8 cellular contexts compared by ENCODE assay signal in the genomic region with DNA sequence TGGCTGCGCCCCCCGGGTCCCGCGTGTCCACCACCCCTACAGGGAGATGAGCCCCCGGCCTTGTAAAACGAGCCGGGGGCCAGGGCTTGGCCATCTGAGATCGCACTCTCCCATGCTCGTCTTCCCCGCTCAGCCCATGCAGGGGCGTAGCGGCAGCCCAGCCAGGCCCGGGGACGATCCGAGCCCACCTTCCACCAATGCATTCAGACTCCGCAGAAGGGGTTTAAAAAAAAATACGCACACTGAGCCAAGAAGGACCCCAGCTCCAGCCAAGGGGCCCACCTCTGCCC. TPM values are rescaled to one million over a fixed set of nuclear protein-coding genes. Genes with fewer than 3 reads are reported as not detected.
DNase-seq lines count a peak whose midpoint lies in the region; ATAC-seq and TF ChIP-seq lines count a peak whose summit lies in the region.

No MANE protein-coding gene starts in this region.

- H3K9me3 ChIP-seq in effector memory CD4-positive, alpha-beta T cell (ENCODE audit: control insufficient read depth, low read length), result no peaks in the 10 kb centered on the region
- H3K9me3 ChIP-seq in thymus (ENCODE audit: control insufficient read depth), result no peaks in the 10 kb centered on the region

- POLR2A ChIA-PET in BJ (lab: Charles Lee), result no interaction called here

- ATAC-seq in GM19324 (IDR thresholded peaks at IDR 0.05; ENCODE audit: low FRiP score, unreplicated experiment) (peak; percentile 28), HG03342 (IDR thresholded peaks at IDR 0.05; ENCODE audit: unreplicated experiment) (peak; percentile 26)
- peak; percentile 2 to 5 for ATAC-seq in activated CD4-positive, CD25-positive, alpha-beta regulatory T cell treated with anti-CD3 and anti-CD28 coated beads, Interleukin-2, amount 50 U/mL, for 24 hours

- under 1% methylated on average over 17 of the region's 17 CpGs for WGBS in thymus

- H3K27me3 ChIP-seq in BJ (ENCODE audit: control insufficient read depth, insufficient read depth, low read length) (no peaks in the 10 kb centered on the region), thymus (ENCODE audit: control insufficient read depth, insufficient read depth) (peaks cover 11% of the 10 kb centered on the region)
- H3K27me3 ChIP-seq in effector memory CD4-positive, alpha-beta T cell (replicated peaks; ENCODE audit: control insufficient read depth, insufficient read depth, low read length, poor library complexity, severe bottlenecking), result no peaks in the 10 kb centered on the region

- H3K4me3 ChIP-seq in BJ (ENCODE audit: low read depth, low read length) (peak overlapping the region; percentile 60), thymus (ENCODE audit: low read length) (peak overlapping the region; percentile 58)
- peak overlapping the region; percentile 77 for H3K4me3 ChIP-seq in effector memory CD4-positive, alpha-beta T cell (ENCODE audit: insufficient read depth, low read depth, low read length, poor library complexity, severe bottlenecking)

- H3K36me3 ChIP-seq in BJ (ENCODE audit: control insufficient read depth, insufficient read depth, low read length) (no peaks in the 10 kb centered on the region; the same call in 1 of the 2 replicates), thymus (ENCODE audit: control insufficient read depth, insufficient read depth) (no peaks in the 10 kb centered on the region)
- H3K36me3 ChIP-seq in effector memory CD4-positive, alpha-beta T cell (ENCODE audit: control insufficient read depth, insufficient read depth, low read length), result no peaks in the 10 kb centered on the region

- H3K4me1 ChIP-seq in effector memory CD4-positive, alpha-beta T cell (ENCODE audit: control insufficient read depth, insufficient read depth, low read length, poor library complexity, severe bottlenecking), result no peaks in the 10 kb centered on the region
- no peaks in the 10 kb centered on the region for H3K4me1 ChIP-seq in thymus (ENCODE audit: control insufficient read depth, insufficient read depth, low read length)

- no peak for TF ChIP-seq CTCF in BJ (IDR thresholded peaks at IDR 0.05; ENCODE audit: insufficient read depth, low read depth, low read length)

- peak overlapping the region; percentile 97 for H3K27ac ChIP-seq in effector memory CD4-positive, alpha-beta T cell (ENCODE audit: insufficient read depth, low read length, poor library complexity, severe bottlenecking)
- peak overlapping the region; percentile 77 for H3K27ac ChIP-seq in thymus (ENCODE audit: low read depth)

- DNase-seq in BJ (ENCODE audit: low read depth), result no peak
- DNase-seq in effector memory CD4-positive, alpha-beta T cell, result no peak
- peak; percentile 71 for DNase-seq in midbrain (lab: John Stamatoyannopoulos, UW)
- DNase-seq in NAMALWA (ENCODE audit: low spot score), result no peak

- CTCF ChIA-PET in BJ (lab: Yijun Ruan, JAX), result interaction anchor here (0.7 to 3.1 kb wide), 26 partner anchors 10 to 580 kb away, joined by 3 to 17 read pairs (median 4); no protein-coding TSS in a partner anchor

RNA-seq across cellular contexts. Expression of gene GSTA4, which starts 0.3 kb away (rescaled TPM):
- polyA plus RNA-seq in BJ (2011; rRNA removed) (20.9 and 35.1 TPM in 2 replicates), thymus (29.3 TPM)
- 3.6 and 3.9 TPM in 2 replicates for polyA minus RNA-seq in BJ (2011; rRNA and poly(A)+ RNA removed)
